28 cellular contexts compared by ENCODE assay signal in the genomic region with DNA sequence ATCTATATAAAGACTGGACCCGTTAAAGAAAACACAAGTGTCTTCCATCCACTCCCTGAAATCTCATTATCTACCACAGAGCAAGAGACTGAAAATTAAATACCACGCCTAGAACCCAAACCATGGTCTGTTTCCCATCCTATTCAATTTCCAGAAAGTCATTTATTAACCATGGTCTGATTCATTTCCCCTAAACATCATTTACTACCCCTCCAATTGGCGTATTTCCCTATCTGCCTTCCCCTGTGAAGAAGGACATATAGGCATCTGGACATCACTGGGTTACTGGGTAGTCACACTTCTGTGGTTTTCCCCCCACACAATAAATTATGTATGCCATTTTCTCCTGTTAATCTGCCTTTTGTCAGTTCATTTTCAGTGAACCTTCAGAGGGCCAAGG. TPM values are rescaled to one million over a fixed set of nuclear protein-coding genes. Genes with fewer than 3 reads are reported as not detected.
DNase-seq lines count a peak whose midpoint lies in the region; FAIRE-seq and TF ChIP-seq lines count a peak whose summit lies in the region.
"Had no signal": no experiment of that assay in that cellular context is flagged by ENCODE, and none has a peak within 500 bp of the region (broad histone marks: within the 10 kb centered on the region; RNA-seq: fewer than 3 reads in every experiment).

No MANE protein-coding gene starts in this region.

- no peaks in the 10 kb centered on the region for H3K27me3 ChIP-seq in astrocyte (ENCODE audit: insufficient read depth, low read length)
- H3K27me3 ChIP-seq: heart left ventricle, neutrophil, sigmoid colon had no signal

- no peak overlapping the region for H2AFZ ChIP-seq in astrocyte (ENCODE audit: low read depth, low read length)
- H2AFZ ChIP-seq: GM23338 had no signal

- no peaks in the 10 kb centered on the region for H3K79me2 ChIP-seq in astrocyte (ENCODE audit: insufficient read depth, low read length)

- TF ChIP-seq CTCF in CD14-positive monocyte (IDR thresholded peaks at IDR 0.05) = no peak
- no peak for TF ChIP-seq CTCF in astrocyte (IDR thresholded peaks at IDR 0.05; ENCODE audit: insufficient read depth, low read depth, low read length)

- intact Hi-C loops in CD14-positive monocyte (cut with micrococcal nuclease) = no loop called here

- peaks cover 55 to 63% of the 10 kb centered on the region in 2 donors for H3K36me3 Mint-ChIP-seq in CD14-positive monocyte
- no peaks in the 10 kb centered on the region for H3K36me3 Mint-ChIP-seq in astrocyte (ENCODE audit: low read depth, unreplicated experiment)

- H3K4me3 Mint-ChIP-seq in CD14-positive monocyte (no peak overlapping the region), astrocyte (ENCODE audit: unreplicated experiment) (no peak overlapping the region)
- H3K4me3 Mint-ChIP-seq: activated CD4-positive, alpha-beta memory T cell treated with anti-CD3 and anti-CD28 coated beads, Interleukin-2, amount 10 ng/mL, durations not matched to agents 7 days and 5 days; activated naive CD4-positive, alpha-beta T cell treated with anti-CD3 and anti-CD28 coated beads, Interleukin-2, amount 50 U/mL, for 24 hours; GM23338; type B pancreatic cell had no signal

- H3K27ac Mint-ChIP-seq in CD14-positive monocyte (peak overlapping the region in 4 of 7 donors; percentile 25 to 97 (median 78)), astrocyte (ENCODE audit: unreplicated experiment) (peak overlapping the region; percentile 54)
- H3K27ac Mint-ChIP-seq: activated CD4-positive, alpha-beta memory T cell treated with anti-CD3 and anti-CD28 coated beads, Interleukin-2, amount 10 ng/mL, durations not matched to agents 7 days and 5 days; GM23338; type B pancreatic cell had no signal

- no peaks in the 10 kb centered on the region for H3K36me3 ChIP-seq in astrocyte (ENCODE audit: insufficient read depth, low read length)
- H3K36me3 ChIP-seq: prostate gland had no signal

- H3K4me1 ChIP-seq in astrocyte (ENCODE audit: insufficient read depth, low read length) = peaks cover 42% of the 10 kb centered on the region
- H3K4me1 ChIP-seq: prostate gland had no signal

- peak overlapping the region; percentile 97 for H3K27ac ChIP-seq in astrocyte (ENCODE audit: low read depth, low read length)
- H3K27ac ChIP-seq: heart left ventricle, prostate gland, sigmoid colon had no signal

- H3K27me3 Mint-ChIP-seq in CD14-positive monocyte (ENCODE audit: low read depth in 3 of 3) (peaks cover 0 to 4% (median 0%) of the 10 kb centered on the region in 3 donors), astrocyte (ENCODE audit: low read depth, unreplicated experiment) (no peaks in the 10 kb centered on the region)
- H3K27me3 Mint-ChIP-seq: activated CD4-positive, alpha-beta memory T cell treated with anti-CD3 and anti-CD28 coated beads, Interleukin-2, amount 10 ng/mL, durations not matched to agents 7 days and 5 days; activated naive CD4-positive, alpha-beta T cell treated with anti-CD3 and anti-CD28 coated beads, Interleukin-2, amount 50 U/mL, for 24 hours; type B pancreatic cell had no signal

- no peaks in the 10 kb centered on the region for H3K9me3 ChIP-seq in astrocyte (ENCODE audit: insufficient read depth, low read depth, low read length)
- H3K9me3 ChIP-seq: heart left ventricle, neutrophil, prostate gland, sigmoid colon had no signal

- no peak overlapping the region for H3K4me2 ChIP-seq in astrocyte (ENCODE audit: low read length)
- H3K4me2 ChIP-seq: GM23338 had no signal

- no peak for DNase-seq in CD14-positive monocyte (ENCODE audit: low spot score)
- peak; percentile 43 for DNase-seq in HT1080 (ENCODE audit: low read depth)
- DNase-seq in astrocyte (ENCODE audit: low read depth) = peak; percentile 92
- DNase-seq in kidney tubule cell (ENCODE audit: low spot score) = peak; percentile 63
- DNase-seq in stimulated activated CD4-positive, alpha-beta T cell treated with anti-CD3 and anti-CD28 coated beads, Interleukin-12 subunit alpha, Interleukin-12 subunit beta, amount 100 ng/mL, for 4 hours = no peak
- DNase-seq in NAMALWA (ENCODE audit: low spot score) = no peak
- DNase-seq in NCI-H748 treated with DMSO at 0.1 percent for 48 hours (lab: John Stamatoyannopoulos, UW) = no peak
- no peak for DNase-seq in D341Med (ENCODE audit: low spot score)
- DNase-seq: activated CD4-positive, alpha-beta memory T cell treated with anti-CD3 and anti-CD28 coated beads, Interleukin-2, amount 10 ng/mL, durations not matched to agents 7 days and 5 days; activated CD4-positive, alpha-beta T cell treated with anti-CD3 and anti-CD28 coated beads for 1 hour; activated CD8-positive, alpha-beta memory T cell treated with anti-CD3 and anti-CD28 coated beads, Interleukin-2, amount 50 U/mL, for 4 hours; C1 segment of cervical spinal cord; COR-L47; DMS79; effector CD4-positive, alpha-beta T cell; foreskin fibroblast; heart left ventricle; NCI-H1930; NCI-H2171 treated with DMSO at 0.1 percent for 48 hours; NCI-H510A; sigmoid colon; stimulated activated CD4-positive, alpha-beta T cell treated with anti-CD3 and anti-CD28 coated beads, Interleukin-4, amount 100 ng/mL, for 1 hour had no signal

- H3K4me1 Mint-ChIP-seq in CD14-positive monocyte = peaks cover 31% of the 10 kb centered on the region
- peaks cover 28% of the 10 kb centered on the region for H3K4me1 Mint-ChIP-seq in astrocyte (ENCODE audit: low read depth, unreplicated experiment)
- H3K4me1 Mint-ChIP-seq: activated CD4-positive, alpha-beta memory T cell treated with anti-CD3 and anti-CD28 coated beads, Interleukin-2, amount 10 ng/mL, durations not matched to agents 7 days and 5 days had no signal

- no peak for FAIRE-seq in astrocyte (lab: Jason Lieb, UNC)
- FAIRE-seq: keratinocyte had no signal

- H3K4me3 ChIP-seq in astrocyte (ENCODE audit: insufficient read depth, low read depth, low read length) = no peak overlapping the region
- H3K4me3 ChIP-seq: GM23338, heart left ventricle, prostate gland, sigmoid colon had no signal

- H3K9me3 Mint-ChIP-seq in CD14-positive monocyte (no peaks in the 10 kb centered on the region), astrocyte (ENCODE audit: unreplicated experiment) (no peaks in the 10 kb centered on the region)
- H3K9me3 Mint-ChIP-seq: activated CD4-positive, alpha-beta memory T cell treated with anti-CD3 and anti-CD28 coated beads, Interleukin-2, amount 10 ng/mL, durations not matched to agents 7 days and 5 days; activated naive CD4-positive, alpha-beta T cell treated with anti-CD3 and anti-CD28 coated beads, Interleukin-2, amount 50 U/mL, for 24 hours; GM23338; type B pancreatic cell had no signal

- no peaks in the 10 kb centered on the region for H4K20me1 ChIP-seq in astrocyte (ENCODE audit: insufficient read depth, low read length)

- H3K9ac ChIP-seq in astrocyte (ENCODE audit: low read length) = no peak overlapping the region

RNA-seq across cellular contexts. Expression of gene CCDC93, which starts 30.8 kb away (rescaled TPM):
- 1 to 10 TPM; 2.5 to 5.8 TPM for polyA plus RNA-seq in CD14-positive monocyte
- total RNA-seq in HT1080 (2014; rRNA removed; shearing (Covaris generic)) = 17.4 and 17.9 TPM in 2 replicates
- 10.6 and 15.9 TPM in 2 replicates for polyA plus RNA-seq in HT1080 (2015; cell fraction: cytosol; rRNA removed)
- polyA plus RNA-seq in HT1080 (2015; cell fraction: nucleus; rRNA removed) = 56.5 and 64.5 TPM in 2 replicates
- total RNA-seq in astrocyte = 28.7 and 29.1 TPM in 2 replicates

Comparison
In these comparisons a context has a peak if more than half of its experiments do, and no peak if none do; other contexts are left out.
1. DNase-seq: peak in HT1080 (single experiment), astrocyte (single experiment) and kidney tubule cell (single experiment); none in CD14-positive monocyte (single experiment), stimulated activated CD4-positive, alpha-beta T cell treated with anti-CD3 and anti-CD28 coated beads, Interleukin-12 subunit alpha, Interleukin-12 subunit beta, amount 100 ng/mL, for 4 hours (single experiment), NAMALWA (single experiment), NCI-H748 treated with DMSO at 0.1 percent for 48 hours (single experiment) and D341Med (single experiment).